In the genomic region with DNA sequence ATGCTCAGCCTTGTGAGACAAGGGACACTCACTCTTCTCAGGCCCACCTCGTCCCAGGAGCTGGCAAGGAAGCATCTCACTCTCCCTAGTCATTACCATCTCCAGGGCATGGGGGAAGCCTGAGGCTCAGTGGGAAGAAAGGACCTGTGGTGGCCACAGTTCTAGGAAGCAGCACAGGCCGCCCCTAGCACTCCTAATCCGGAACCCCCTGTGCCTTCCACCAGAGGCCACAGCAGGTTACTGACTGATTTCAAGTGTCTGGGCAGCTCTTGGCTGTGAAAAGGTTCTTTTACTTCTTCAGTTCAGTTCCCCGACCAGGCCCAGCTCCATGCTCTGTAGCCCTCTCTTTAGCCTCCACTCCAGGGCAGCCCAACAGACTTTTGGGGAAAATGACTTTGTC, we compare ENCODE assay signal across 31 cellular contexts.
"Had no signal": no experiment of that assay in that cellular context is flagged by ENCODE, and none has a peak within 500 bp of the region (broad histone marks: within the 10 kb centered on the region; RNA-seq: fewer than 3 reads in every experiment).

No MANE protein-coding gene starts in this region.

- H3K27me3 ChIP-seq: brain microvascular endothelial cell had no signal

- H3K4me3 Mint-ChIP-seq: activated B cell treated with CpG ODN at 0.5 μM for 24 hours; activated CD8-positive, alpha-beta T cell treated with anti-CD3 and anti-CD28 coated beads for 36 hours; activated naive CD8-positive, alpha-beta T cell; activated T-cell treated with anti-CD3 and anti-CD28 coated beads, Interleukin-2, amount 50 U/mL, for 4 hours; activated T-helper 17 cell treated with anti-CD3 and anti-CD28 coated beads, Interleukin-2, amount 50 U/mL, for 72 hours; central memory CD8-positive, alpha-beta T cell; dendritic cell treated with granulocyte-macrophage colony-stimulating factor and Interleukin-4, amounts not matched to agents 40 ng/mL and 50 ng/mL, for 4 days; endodermal cell; T-helper 17 cell; T-helper 2 cell treated with Interferon-gamma antibody and Interleukin-4, amounts not matched to agents 5 μg/mL and 100 μg/mL, for 36 hours had no signal

- H3K27ac ChIP-seq: brain microvascular endothelial cell, coronary artery, dorsolateral prefrontal cortex, WERI-Rb-1 had no signal

- H3K4me3 ChIP-seq: coronary artery, dorsolateral prefrontal cortex had no signal

- H3K9me3 Mint-ChIP-seq: activated B cell treated with CpG ODN at 0.5 μM for 24 hours; activated CD8-positive, alpha-beta T cell treated with anti-CD3 and anti-CD28 coated beads for 36 hours; activated T-cell treated with anti-CD3 and anti-CD28 coated beads, Interleukin-2, amount 50 U/mL, for 4 hours; activated T-helper 17 cell treated with anti-CD3 and anti-CD28 coated beads, Interleukin-2, amount 50 U/mL, for 72 hours; central memory CD8-positive, alpha-beta T cell; dendritic cell treated with granulocyte-macrophage colony-stimulating factor and Interleukin-4, amounts not matched to agents 40 ng/mL and 50 ng/mL, for 4 days; endodermal cell; T-helper 2 cell treated with Interferon-gamma antibody and Interleukin-4, amounts not matched to agents 5 μg/mL and 100 μg/mL, for 36 hours had no signal

- ATAC-seq: activated CD4-positive, CD25-positive, alpha-beta regulatory T cell treated with anti-CD3 and anti-CD28 coated beads, Interleukin-2, amount 50 U/mL, for 24 hours; activated CD8-positive, alpha-beta T cell treated with anti-CD3 and anti-CD28 coated beads for 36 hours; activated T-cell treated with anti-CD3 and anti-CD28 coated beads, Interleukin-2, amount 50 U/mL, for 4 hours; activated T-helper 17 cell treated with anti-CD3 and anti-CD28 coated beads, Interleukin-2, amount 50 U/mL, for 72 hours; esophagus mucosa; T-helper 17 cell had no signal

- DNase-seq: activated B cell treated with CpG ODN at 0.5 μM for 24 hours; activated CD4-positive, alpha-beta T cell treated with anti-CD3 and anti-CD28 coated beads for 48 hours; activated CD4-positive, alpha-beta T cell treated with anti-CD3 and anti-CD28 coated beads, Interleukin-2, amount 50 U/mL, for 1 hour; activated CD4-positive, alpha-beta T cell treated with anti-CD3 and anti-CD28 coated beads, Interleukin-2, amount 50 U/mL, for 48 hours; activated CD8-positive, alpha-beta memory T cell treated with anti-CD3 and anti-CD28 coated beads for 24 hours; activated CD8-positive, alpha-beta T cell treated with anti-CD3 and anti-CD28 coated beads for 36 hours; activated effector memory CD4-positive, alpha-beta T cell treated with Interleukin-2 at 50 U/mL for 16 hours; activated gamma-delta T cell treated with Interleukin-2 at 50 U/mL for 16 hours; activated naive CD4-positive, alpha-beta T cell treated with anti-CD3 and anti-CD28 coated beads, Interleukin-2, amount 50 U/mL, for 16 hours; activated naive CD4-positive, alpha-beta T cell treated with Interleukin-2 at 50 U/mL for 16 hours; activated T-cell treated with anti-CD3 and anti-CD28 coated beads, Interleukin-2, amount 50 U/mL, for 4 hours; amniotic stem cell; anterior cingulate cortex; brain microvascular endothelial cell; dorsolateral prefrontal cortex; effector memory CD4-positive, alpha-beta T cell; endodermal cell; foreskin fibroblast; glutamatergic neuron; T-helper 1 cell; T-helper 17 cell; T1000; WERI-Rb-1 had no signal

- H3K36me3 Mint-ChIP-seq: activated naive CD8-positive, alpha-beta T cell had no signal

- H3K36me3 ChIP-seq: brain microvascular endothelial cell, WERI-Rb-1 had no signal

- H3K4me1 Mint-ChIP-seq: activated B cell treated with CpG ODN at 0.5 μM for 24 hours; activated T-helper 17 cell treated with anti-CD3 and anti-CD28 coated beads, Interleukin-2, amount 50 U/mL, for 72 hours; central memory CD8-positive, alpha-beta T cell; T-helper 17 cell had no signal

- H3K27ac Mint-ChIP-seq: activated B cell treated with CpG ODN at 0.5 μM for 24 hours; activated CD8-positive, alpha-beta T cell treated with anti-CD3 and anti-CD28 coated beads for 36 hours; activated naive CD8-positive, alpha-beta T cell; activated T-helper 17 cell treated with anti-CD3 and anti-CD28 coated beads, Interleukin-2, amount 50 U/mL, for 72 hours; dendritic cell treated with granulocyte-macrophage colony-stimulating factor and Interleukin-4, amounts not matched to agents 40 ng/mL and 50 ng/mL, for 4 days; endodermal cell; T-helper 17 cell; T-helper 2 cell treated with Interferon-gamma antibody and Interleukin-4, amounts not matched to agents 5 μg/mL and 100 μg/mL, for 36 hours had no signal
